Comparison of ENCODE assay signal across 26 cellular contexts in genomic region chr10:72885953-72886352, GRCh38. TPM values are rescaled to one million over a fixed set of nuclear protein-coding genes. Genes with fewer than 3 reads are reported as not detected.
A peak's percentile ranks its signal among the peaks of the same experiment; 100 is the strongest.
DNase-seq lines count a peak whose midpoint lies in the region; ATAC-seq, FAIRE-seq and TF ChIP-seq lines count a peak whose summit lies in the region.
"Had no signal": no experiment of that assay in that cellular context is flagged by ENCODE, and none has a peak within 500 bp of the region (broad histone marks: within the 10 kb centered on the region; RNA-seq: fewer than 3 reads in every experiment).

No MANE protein-coding gene starts in this region.

- no peak for TF ChIP-seq POLR2A in H1 (IDR thresholded peaks at IDR 0.05; ENCODE audit: control extremely low read depth in 1 of 2, low read depth in 2 of 2, low read length in 2 of 2)

- no peaks in the 10 kb centered on the region for H3K23me2 ChIP-seq in H9 (ENCODE audit: insufficient read length, low read depth, low read length, poor library complexity, severe bottlenecking)
- H3K23me2 ChIP-seq in H1 (ENCODE audit: low read depth, low read length): no peaks in the 10 kb centered on the region

- POLR2A ChIA-PET in H1 (lab: Charles Lee; ENCODE audit: partially characterized antibody): no interaction called here

- TF ChIP-seq CTCF in H9 (conservative IDR thresholded peaks at IDR 0.05): no peak
- TF ChIP-seq CTCF in H1 (IDR thresholded peaks at IDR 0.05; ENCODE audit: control extremely low read depth in 1 of 3, insufficient read depth in 1 of 3, low read depth in 1 of 3, low read length in 3 of 3): no peak

- no peak for TF ChIP-seq RAD21 in H1 (IDR thresholded peaks at IDR 0.05 in 1 of 2, conservative IDR thresholded peaks at IDR 0.05 in 1 of 2; ENCODE audit: low read depth in 2 of 2, low read length in 2 of 2)

- peak overlapping the region; percentile 72 for H3K27ac ChIP-seq in H9 (ENCODE audit: insufficient read length, low read depth, low read length)
- no peak overlapping the region for H3K27ac ChIP-seq in H1 (ENCODE audit: low read depth, low read length)
- H3K27ac ChIP-seq: KMS-11, PC-9, SJCRH30 had no signal

- peaks cover 5% of the 10 kb centered on the region for H3K9me3 ChIP-seq in H9 (ENCODE audit: control insufficient read depth, low read depth, low read length)
- H3K9me3 ChIP-seq in H1 (ENCODE audit: insufficient read depth in 2 of 2, low read depth in 1 of 2, low read length in 1 of 2): no peaks in the 10 kb centered on the region
- H3K9me3 ChIP-seq: HAP-1, SJCRH30 had no signal

- TF ChIP-seq EP300 in H1 (IDR thresholded peaks at IDR 0.05; ENCODE audit: borderline replicate concordance in 1 of 2, low read depth in 2 of 2, low read length in 2 of 2): no peak

- H3K79me2 ChIP-seq in H9 (ENCODE audit: insufficient read depth, low read length) (no peaks in the 10 kb centered on the region), H1 (ENCODE audit: control insufficient read depth in 1 of 2, insufficient read depth in 2 of 2, low read length in 2 of 2) (no peaks in the 10 kb centered on the region)

- peaks cover 0 to 20% (median 6%) of the 10 kb centered on the region in 4 experiments; a peak in 4 of 8 replicates for H3K36me3 ChIP-seq in H1 (ENCODE audit: control insufficient read depth in 2 of 4, insufficient read depth in 4 of 4, low read length in 3 of 4)
- H3K36me3 ChIP-seq: HAP-1 had no signal

- H2AK5ac ChIP-seq in H9 (ENCODE audit: insufficient read length, low read length): no peak overlapping the region
- H2AK5ac ChIP-seq in H1 (ENCODE audit: low read depth, low read length): no peak overlapping the region

- ATAC-seq in stimulated activated naive CD8-positive, alpha-beta T cell treated with anti-CD3 and anti-CD28 coated beads, Interleukin-15, Interleukin-2, amounts not matched to agents 100 U/mL and 50 U/mL, for 24 hours: no peak
- ATAC-seq: Right ventricle myocardium inferior, SK-N-SH treated with all-trans-retinoic acid at 6 μM for 48 hours had no signal

- H4K8ac ChIP-seq in H9 (replicated peaks; ENCODE audit: insufficient read length, low read depth, low read length): no peak overlapping the region
- no peak overlapping the region for H4K8ac ChIP-seq in H1 (ENCODE audit: extremely low read depth, insufficient read depth, low read length)

- peaks cover 4% of the 10 kb centered on the region for H3K9me3 Mint-ChIP-seq in stimulated activated naive CD8-positive, alpha-beta T cell treated with anti-CD3 and anti-CD28 coated beads, Interleukin-15, Interleukin-2, amounts not matched to agents 100 ng/mL and 50 ng/mL, for 24 hours
- peaks cover 2 to 13% of the 10 kb centered on the region in 2 experiments; a peak in 4 of 5 replicates for H3K9me3 Mint-ChIP-seq in H9
- H3K9me3 Mint-ChIP-seq: HFFc6 had no signal

- H3K79me1 ChIP-seq in H9 (ENCODE audit: insufficient read depth, low read depth, low read length, poor library complexity, severe bottlenecking): no peaks in the 10 kb centered on the region
- H3K79me1 ChIP-seq in H1 (ENCODE audit: low read depth, low read length): no peaks in the 10 kb centered on the region

- H3K27ac Mint-ChIP-seq in stimulated activated naive CD8-positive, alpha-beta T cell treated with anti-CD3 and anti-CD28 coated beads, Interleukin-15, Interleukin-2, amounts not matched to agents 100 ng/mL and 50 ng/mL, for 24 hours: peak overlapping the region; percentile 88
- H3K27ac Mint-ChIP-seq in H9: peak overlapping the region; percentile 83 to 97 (median 94); a peak in 6 of 7 replicates
- H3K27ac Mint-ChIP-seq: B cell had no signal

- no peak overlapping the region for H3T11ph ChIP-seq in H9 (ENCODE audit: low read length)

- no peak for FAIRE-seq in H1 (lab: Jason Lieb, UNC)
- no peak for FAIRE-seq in urothelium cell line (lab: Jason Lieb, UNC)
- FAIRE-seq: GM12892, GM19239 had no signal

- H3K4me1 Mint-ChIP-seq in stimulated activated naive CD8-positive, alpha-beta T cell treated with anti-CD3 and anti-CD28 coated beads, Interleukin-15, Interleukin-2, amounts not matched to agents 100 ng/mL and 50 ng/mL, for 24 hours (ENCODE audit: low read depth): peaks cover 31% of the 10 kb centered on the region
- peaks cover 46 to 52% of the 10 kb centered on the region in 2 experiments for H3K4me1 Mint-ChIP-seq in H9

- H3K4me3 Mint-ChIP-seq in stimulated activated naive CD8-positive, alpha-beta T cell treated with anti-CD3 and anti-CD28 coated beads, Interleukin-15, Interleukin-2, amounts not matched to agents 100 ng/mL and 50 ng/mL, for 24 hours: no peak overlapping the region
- no peak overlapping the region for H3K4me3 Mint-ChIP-seq in H9
- H3K4me3 Mint-ChIP-seq: B cell, HFFc6 had no signal

- CTCF ChIA-PET in H1 (lab: Charles Lee; ENCODE audit: partially characterized antibody): interaction anchor here (0.6 to 1.0 kb wide), 2 partner anchors 521 to 522 kb away, joined by 3 read pairs; no protein-coding TSS in a partner anchor

- H3K18ac ChIP-seq in H9 (ENCODE audit: insufficient read length, low read depth, low read length) (no peak overlapping the region), H1 (ENCODE audit: extremely low read depth, low read length) (no peak overlapping the region)

- H2BK5ac ChIP-seq in H9 (ENCODE audit: insufficient read length, low read length): no peak overlapping the region
- H2BK5ac ChIP-seq in H1 (ENCODE audit: low read depth, low read length): no peak overlapping the region

- H3K56ac ChIP-seq in H9 (ENCODE audit: insufficient read length, low read depth, low read length) (no peak overlapping the region), H1 (replicated peaks; ENCODE audit: insufficient read length, low read depth, low read length) (no peak overlapping the region)

- H2BK12ac ChIP-seq in H9 (ENCODE audit: insufficient read length, low read depth, low read length) (no peak overlapping the region), H1 (ENCODE audit: low read depth, low read length) (no peak overlapping the region)

- no peak overlapping the region for H2AFZ ChIP-seq in H9 (ENCODE audit: low read length)
- no peak overlapping the region for H2AFZ ChIP-seq in H1 (ENCODE audit: low read length)
- H2AFZ ChIP-seq: PC-9 had no signal

- no peak overlapping the region for H2BK120ac ChIP-seq in H9 (ENCODE audit: low read depth, low read length, poor library complexity, severe bottlenecking)
- no peak overlapping the region for H2BK120ac ChIP-seq in H1 (replicated peaks; ENCODE audit: low read depth, low read length)

- H3K27me3 ChIP-seq in H9 (ENCODE audit: insufficient read depth, low read length): no peaks in the 10 kb centered on the region
- no peaks in the 10 kb centered on the region for H3K27me3 ChIP-seq in H1 (replicated peaks in 1 of 4; ENCODE audit: control insufficient read depth in 3 of 4, extremely low read depth in 1 of 4, insufficient read depth in 3 of 4, low read length in 3 of 4)
- H3K27me3 ChIP-seq: SJCRH30 had no signal

- H2BK15ac ChIP-seq in H9 (ENCODE audit: low read depth, low read length) (no peak overlapping the region), H1 (ENCODE audit: low read length) (no peak overlapping the region)

- H3K4me2 ChIP-seq in H9 (ENCODE audit: insufficient read depth, insufficient read length, low read length) (no peak overlapping the region), H1 (ENCODE audit: insufficient read depth in 1 of 2, low read depth in 2 of 2, low read length in 2 of 2) (no peak overlapping the region; a peak in 1 of 4 replicates)
- H3K4me2 ChIP-seq: KMS-11, PC-9 had no signal

- no peak overlapping the region for H4K91ac ChIP-seq in H9 (ENCODE audit: insufficient read length, low read depth, low read length)
- H4K91ac ChIP-seq in H1 (replicated peaks; ENCODE audit: insufficient read length, low read length): no peak overlapping the region

- no peaks in the 10 kb centered on the region for H3K27me3 Mint-ChIP-seq in stimulated activated naive CD8-positive, alpha-beta T cell treated with anti-CD3 and anti-CD28 coated beads, Interleukin-15, Interleukin-2, amounts not matched to agents 100 ng/mL and 50 ng/mL, for 24 hours
- H3K27me3 Mint-ChIP-seq in H9 (ENCODE audit: low read depth): no peaks in the 10 kb centered on the region; the same call in 1 of the 2 replicates
- H3K27me3 Mint-ChIP-seq: B cell had no signal

- H4K5ac ChIP-seq in H9 (ENCODE audit: insufficient read length, low read depth, low read length) (no peak overlapping the region), H1 (ENCODE audit: insufficient read length, low read depth, low read length) (no peak overlapping the region)

- H3K14ac ChIP-seq in H9 (ENCODE audit: insufficient read depth, low read length) (no peak overlapping the region), H1 (ENCODE audit: insufficient read length) (no peak overlapping the region)

- peaks cover 45% of the 10 kb centered on the region for H3K36me3 Mint-ChIP-seq in stimulated activated naive CD8-positive, alpha-beta T cell treated with anti-CD3 and anti-CD28 coated beads, Interleukin-15, Interleukin-2, amounts not matched to agents 100 ng/mL and 50 ng/mL, for 24 hours (ENCODE audit: low read depth)
- H3K36me3 Mint-ChIP-seq in H9 (ENCODE audit: insufficient read depth in 1 of 3, low read depth in 3 of 3): peaks cover 33 to 62% (median 41%) of the 10 kb centered on the region in 3 experiments

- no CpG with 5 or more reads among the region's 2 CpGs for WGBS in H9 (ENCODE audit: extremely low coverage, insufficient read length, low lambda C conversion rate)
- WGBS in H1 (ENCODE audit: extremely low coverage in 1 of 2, insufficient coverage in 1 of 2, insufficient read length in 1 of 2, insufficient replicate concordance in 2 of 2, low coverage in 1 of 2, low lambda C conversion rate in 2 of 2, missing lambda C conversion rate in 1 of 2), 2 experiments: 72% methylated on average over 2 of the region's 2 CpGs; no CpG with 5 or more reads in 1 of the 2 experiments

- H4K20me1 ChIP-seq in H9 (ENCODE audit: control insufficient read depth, insufficient read depth, insufficient read length) (no peaks in the 10 kb centered on the region), H1 (replicated peaks in 1 of 2; ENCODE audit: control insufficient read depth in 1 of 2, insufficient read depth in 2 of 2, low read length in 2 of 2) (no peaks in the 10 kb centered on the region)

- H3K4ac ChIP-seq in H9 (ENCODE audit: low read depth, low read length) (no peak overlapping the region), H1 (replicated peaks; ENCODE audit: insufficient read length, low read depth, low read length) (no peak overlapping the region)

- H3K9ac ChIP-seq in H9 (ENCODE audit: extremely low read depth, insufficient read length, low read length) (no peak overlapping the region), H1 (replicated peaks in 1 of 4; ENCODE audit: extremely low read depth in 1 of 4, low read depth in 3 of 4, low read length in 3 of 4) (no peak overlapping the region)
- H3K9ac ChIP-seq: KMS-11 had no signal

- H3K4me1 ChIP-seq in H9 (ENCODE audit: insufficient read depth, low read length) (peaks cover 9% of the 10 kb centered on the region; the same call in 1 of the 2 replicates), H1 (replicated peaks in 1 of 4; ENCODE audit: control insufficient read depth in 3 of 4, insufficient read depth in 4 of 4, low read length in 3 of 4) (peaks cover 3 to 17% (median 11%) of the 10 kb centered on the region in 4 experiments)
- H3K4me1 ChIP-seq: HAP-1, SJCRH30 had no signal

- no peak overlapping the region for H3K23ac ChIP-seq in H9 (ENCODE audit: insufficient read length, low read depth, low read length)
- H3K23ac ChIP-seq in H1 (ENCODE audit: insufficient read length): no peak overlapping the region

- DNase-seq in stimulated activated naive CD8-positive, alpha-beta T cell treated with anti-CD3 and anti-CD28 coated beads, Interleukin-15, Interleukin-2, amounts not matched to agents 100 U/mL and 50 U/mL, for 24 hours: no peak
- no peak for DNase-seq in H9
- no peak for DNase-seq in H1 (ENCODE audit: low read depth in 1 of 2, low spot score in 2 of 2)
- no peak for DNase-seq in effector CD8-positive, alpha-beta T cell (lab: John Stamatoyannopoulos, UW)
- DNase-seq in globus pallidus (ENCODE audit: low spot score): no peak
- DNase-seq in urothelium cell line (ENCODE audit: low spot score): no peak
- DNase-seq: DMS153, DND-41, HFFc6, MM.1S, NCI-H2029, NCI-H2227 treated with DMSO at 0.1 percent for 48 hours, NCI-H526 treated with DMSO at 0.1 percent for 48 hours, PC-9, SJCRH30 had no signal

- H2BK20ac ChIP-seq in H9 (ENCODE audit: low read depth, low read length, poor library complexity, severe bottlenecking) (no peak overlapping the region), H1 (ENCODE audit: low read length) (no peak overlapping the region)

- H3K4me3 ChIP-seq in H1 (ENCODE audit: extremely low read depth in 1 of 4, insufficient read depth in 2 of 4, low read depth in 3 of 4, low read length in 4 of 4): peak overlapping the region in 1 of 4 experiments; percentile 8; a peak in 1 of 8 replicates
- H3K4me3 ChIP-seq: HAP-1, PC-9, SJCRH30 had no signal

RNA-seq across cellular contexts. Expression of gene OIT3, which starts 7.6 kb away (rescaled TPM):
- total RNA-seq in H9 (2021): not detected in 2 replicates
- not detected in 2 replicates for total RNA-seq in H1 (2021; fragmentation: NEBNext Ultra II Directional; extraction: Animal tissue kit (Norgen Biotek cat#: 25700))
- polyA plus RNA-seq in H1 (2011; rRNA removed): not detected in 2 replicates
- not detected for polyA plus RNA-seq in H1 (2011; cell fraction: cytosol; rRNA removed)
- not detected for polyA plus RNA-seq in H1 (2011; cell fraction: nucleus; rRNA removed)
- polyA plus RNA-seq in H1 (2012, experiment 1 of 2): not detected in 4 replicates
- not detected for polyA plus RNA-seq in H1 (2012, experiment 2 of 2)
- polyA plus RNA-seq in H1 (2013, experiment 1 of 2): not detected
- polyA plus RNA-seq in H1 (2013, experiment 2 of 2): not detected
- 0.10 TPM in 1 of 2 replicates, not detected in the other for polyA minus RNA-seq in H1 (2011; rRNA and poly(A)+ RNA removed)
- polyA minus RNA-seq in H1 (2011; cell fraction: cytosol; rRNA and poly(A)+ RNA removed): not detected
- not detected for polyA minus RNA-seq in H1 (2011; cell fraction: nucleus; rRNA and poly(A)+ RNA removed)
- total RNA-seq: B cell, HFFc6, HT-29, NCI-H460, Right ventricle myocardium inferior, RPMI7951 had no signal
